Comparison of ENCODE assay signal across 15 cellular contexts in genomic region chr9:92721548-92721947, GRCh38. TPM values are rescaled to one million over a fixed set of nuclear protein-coding genes. Genes with fewer than 3 reads are reported as not detected.
A peak's percentile ranks its signal among the peaks of the same experiment; 100 is the strongest.
DNase-seq lines count a peak whose midpoint lies in the region; ATAC-seq and TF ChIP-seq lines count a peak whose summit lies in the region.
"Had no signal": no experiment of that assay in that cellular context is flagged by ENCODE, and none has a peak within 500 bp of the region (broad histone marks: within the 10 kb centered on the region; RNA-seq: fewer than 3 reads in every experiment).

No MANE protein-coding gene starts in this region.

- no peak overlapping the region for H2AFZ ChIP-seq in Karpas-422 (ENCODE audit: low read length)

- DNase-seq in CD8-positive, alpha-beta T cell = no peak
- DNase-seq in Karpas-422 = no peak
- DNase-seq in ecto neural progenitor cell (ENCODE audit: low spot score) = peak; percentile 8
- no peak for DNase-seq in stimulated activated CD8-positive, alpha-beta memory T cell treated with anti-CD3 and anti-CD28 coated beads, Interleukin-4, amount 100 ng/mL, for 48 hours
- DNase-seq: activated CD4-positive, alpha-beta T cell treated with anti-CD3 and anti-CD28 coated beads for 1 hour; CD4-positive, alpha-beta T cell; cortex of kidney; H7; NCI-H1105 treated with DMSO at 0.1 percent for 48 hours; NCI-H446 treated with DMSO at 0.1 percent for 48 hours; right cardiac atrium had no signal

- peaks cover 76% of the 10 kb centered on the region for H3K36me3 Mint-ChIP-seq in CD8-positive, alpha-beta T cell

- no peaks in the 10 kb centered on the region for H3K9me3 ChIP-seq in CD8-positive, alpha-beta T cell (ENCODE audit: low read length)
- no peaks in the 10 kb centered on the region for H3K9me3 ChIP-seq in Karpas-422 (ENCODE audit: low read length)
- H3K9me3 ChIP-seq in neutrophil = no peaks in the 10 kb centered on the region
- H3K9me3 ChIP-seq: breast epithelium had no signal

- H3K9ac ChIP-seq in Karpas-422 (ENCODE audit: low read length) = peak overlapping the region; percentile 47

- peaks cover 13% of the 10 kb centered on the region for H3K4me1 Mint-ChIP-seq in CD8-positive, alpha-beta T cell (ENCODE audit: low read depth)

- H3K79me2 ChIP-seq in Karpas-422 (ENCODE audit: low read length) = peaks cover 51% of the 10 kb centered on the region

- H3K27ac Mint-ChIP-seq in CD8-positive, alpha-beta T cell = peak overlapping the region; percentile 56
- H3K27ac Mint-ChIP-seq: CD4-positive, alpha-beta T cell had no signal

- H3K27me3 ChIP-seq in CD8-positive, alpha-beta T cell (ENCODE audit: insufficient read depth, low read length) = no peaks in the 10 kb centered on the region
- H3K27me3 ChIP-seq in Karpas-422 (ENCODE audit: low read length) (no peaks in the 10 kb centered on the region), neutrophil (no peaks in the 10 kb centered on the region)
- H3K27me3 ChIP-seq: breast epithelium had no signal

- no peak overlapping the region for H3K27ac ChIP-seq in CD8-positive, alpha-beta T cell (ENCODE audit: low read depth, low read length)
- H3K27ac ChIP-seq in Karpas-422 (ENCODE audit: low read length) (peak overlapping the region; percentile 88), neutrophil (peak overlapping the region; percentile 79)
- H3K27ac ChIP-seq: breast epithelium had no signal

- no peak for TF ChIP-seq CTCF in CD8-positive, alpha-beta T cell (IDR thresholded peaks at IDR 0.05)
- TF ChIP-seq CTCF in neutrophil (IDR thresholded peaks at IDR 0.05) = no peak

- peak overlapping the region; percentile 39 for H3K4me2 ChIP-seq in Karpas-422 (ENCODE audit: low read depth, low read length, poor library complexity, severe bottlenecking)

- no peaks in the 10 kb centered on the region for H3K9me2 ChIP-seq in Karpas-422 (replicated peaks; ENCODE audit: insufficient read depth, low read length)

- H3K36me3 ChIP-seq in CD8-positive, alpha-beta T cell (ENCODE audit: insufficient read depth, low read length) = peaks cover 16% of the 10 kb centered on the region
- peaks cover 20% of the 10 kb centered on the region for H3K36me3 ChIP-seq in Karpas-422 (ENCODE audit: insufficient read depth, low read length)
- H3K36me3 ChIP-seq in neutrophil = peaks cover 95% of the 10 kb centered on the region

- POLR2A ChIA-PET in CD8-positive, alpha-beta T cell (lab: Charles Lee) = no interaction called here

- ATAC-seq in CD8-positive, alpha-beta T cell = no peak
- ATAC-seq in GM21526 (IDR thresholded peaks at IDR 0.05; ENCODE audit: low FRiP score, unreplicated experiment) = no peak
- ATAC-seq in HG03039 (IDR thresholded peaks at IDR 0.05; ENCODE audit: unreplicated experiment) = no peak
- ATAC-seq: right cardiac atrium had no signal

- no peak overlapping the region for H3K4me3 Mint-ChIP-seq in CD8-positive, alpha-beta T cell
- H3K4me3 Mint-ChIP-seq: CD4-positive, alpha-beta T cell had no signal

- no peaks in the 10 kb centered on the region for H3K9me3 Mint-ChIP-seq in CD8-positive, alpha-beta T cell
- H3K9me3 Mint-ChIP-seq: CD4-positive, alpha-beta T cell had no signal

- CTCF ChIA-PET in CD8-positive, alpha-beta T cell (lab: Charles Lee) = interaction anchor here (1.5 to 8.4 kb wide), 2 partner anchors 50 to 68 kb away, joined by 3 to 132 read pairs; no protein-coding TSS in a partner anchor

- intact Hi-C loops in CD8-positive, alpha-beta T cell (cut with DNase I, micrococcal nuclease) = no loop called here

- H3K4me3 ChIP-seq in CD8-positive, alpha-beta T cell (ENCODE audit: low read depth, low read length) = no peak overlapping the region
- H3K4me3 ChIP-seq in Karpas-422 (ENCODE audit: low read length) (peak overlapping the region; percentile 24; the same call in 1 of the 2 replicates), neutrophil (ENCODE audit: low read depth in 1 of 2, low read length in 1 of 2) (no peak overlapping the region)
- H3K4me3 ChIP-seq: breast epithelium had no signal

- no peaks in the 10 kb centered on the region for H3K27me3 Mint-ChIP-seq in CD8-positive, alpha-beta T cell (ENCODE audit: low read depth)
- H3K27me3 Mint-ChIP-seq: CD4-positive, alpha-beta T cell had no signal

- no peaks in the 10 kb centered on the region for H4K20me1 ChIP-seq in Karpas-422 (ENCODE audit: insufficient read depth, low read depth, low read length)

- H3K4me1 ChIP-seq in CD8-positive, alpha-beta T cell (ENCODE audit: insufficient read depth, low read length) = no peaks in the 10 kb centered on the region
- H3K4me1 ChIP-seq in Karpas-422 (ENCODE audit: low read length) (peaks cover 88% of the 10 kb centered on the region), neutrophil (ENCODE audit: control insufficient read depth in 1 of 2, insufficient read depth in 1 of 2, low read depth in 1 of 2, low read length in 1 of 2) (peaks cover 22 to 26% of the 10 kb centered on the region in 2 experiments)
- H3K4me1 ChIP-seq: breast epithelium had no signal

RNA-seq across cellular contexts. Expression of gene BICD2, which starts 43.1 kb away (rescaled TPM):
- 10 to 100 TPM; 15.1 to 15.6 TPM for total RNA-seq in CD8-positive, alpha-beta T cell
- total RNA-seq in Karpas-422 (2014; rRNA removed; shearing (Covaris generic); ENCODE audit: low replicate concordance) = 25.6 and 35.4 TPM in 2 replicates

RNA-seq across cellular contexts. Expression of gene IPPK, which starts 51.6 kb away (rescaled TPM):
- total RNA-seq in CD8-positive, alpha-beta T cell = 10 to 100 TPM; 12.2 to 12.8 TPM
- total RNA-seq in Karpas-422 (2014; rRNA removed; shearing (Covaris generic); ENCODE audit: low replicate concordance) = 10.5 and 18.3 TPM in 2 replicates
